Comparison of ENCODE assay signal across 18 cellular contexts in the genomic region with DNA sequence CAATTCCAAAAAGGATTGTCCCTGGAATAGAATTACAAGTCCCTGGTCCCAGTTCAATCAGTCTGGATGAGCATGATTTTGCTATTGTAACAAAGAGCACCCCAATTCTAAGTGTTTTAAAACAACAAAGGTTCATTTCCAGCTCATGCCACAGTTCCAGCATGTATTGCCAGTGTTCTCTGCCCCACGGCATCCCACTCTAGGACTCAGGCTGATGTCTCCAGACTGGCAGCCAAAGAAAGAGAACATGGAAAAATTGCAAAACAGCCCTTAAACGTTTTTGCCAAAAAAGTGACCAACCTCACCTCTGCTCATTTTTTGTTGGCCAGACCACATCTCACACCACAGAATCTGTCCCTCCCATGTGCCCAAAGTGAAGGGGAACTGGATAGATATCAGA.
DNase-seq lines count a peak whose midpoint lies in the region; ATAC-seq and TF ChIP-seq lines count a peak whose summit lies in the region.
"Had no signal": no experiment of that assay in that cellular context is flagged by ENCODE, and none has a peak within 500 bp of the region (broad histone marks: within the 10 kb centered on the region; RNA-seq: fewer than 3 reads in every experiment).

No MANE protein-coding gene starts in this region.

- no peak for TF ChIP-seq EP300 in neural cell (conservative IDR thresholded peaks at IDR 0.05; ENCODE audit: poor library complexity, severe bottlenecking)

- H3K36me3 Mint-ChIP-seq in activated naive CD8-positive, alpha-beta T cell, result peaks cover 33% of the 10 kb centered on the region
- H3K36me3 Mint-ChIP-seq in activated naive CD8-positive, alpha-beta T cell treated with anti-CD3 and anti-CD28 coated beads for 36 hours, result peaks cover 7% of the 10 kb centered on the region
- no peaks in the 10 kb centered on the region for H3K36me3 Mint-ChIP-seq in activated T-helper 17 cell treated with anti-CD3 and anti-CD28 coated beads, Interleukin-2, amount 50 U/mL, for 72 hours (ENCODE audit: low read depth)
- H3K36me3 Mint-ChIP-seq: IgD-negative memory B cell had no signal

- no peak for TF ChIP-seq RAD21 in neural cell (conservative IDR thresholded peaks at IDR 0.05)

- no peak overlapping the region for H2AFZ ChIP-seq in neural cell (ENCODE audit: low read depth, low read length)

- H3K9me3 ChIP-seq in neural cell (ENCODE audit: low read length) (no peaks in the 10 kb centered on the region), psoas muscle (no peaks in the 10 kb centered on the region)
- H3K9me3 ChIP-seq: SK-N-SH had no signal

- no peak overlapping the region for H3K4me2 ChIP-seq in neural cell (ENCODE audit: low read length)
- H3K4me2 ChIP-seq: SK-N-SH had no signal

- no peaks in the 10 kb centered on the region for H4K20me1 ChIP-seq in neural cell (ENCODE audit: insufficient read depth)

- H3K27ac Mint-ChIP-seq in activated naive CD8-positive, alpha-beta T cell, result peak overlapping the region; percentile 5
- H3K27ac Mint-ChIP-seq in activated naive CD8-positive, alpha-beta T cell treated with anti-CD3 and anti-CD28 coated beads for 36 hours, result no peak overlapping the region
- H3K27ac Mint-ChIP-seq in activated T-helper 17 cell treated with anti-CD3 and anti-CD28 coated beads, Interleukin-2, amount 50 U/mL, for 72 hours, result peak overlapping the region; percentile 20
- H3K27ac Mint-ChIP-seq: IgD-negative memory B cell had no signal

- H3K4me1 Mint-ChIP-seq in activated naive CD8-positive, alpha-beta T cell (ENCODE audit: low read depth), result peaks cover 45% of the 10 kb centered on the region
- H3K4me1 Mint-ChIP-seq in activated naive CD8-positive, alpha-beta T cell treated with anti-CD3 and anti-CD28 coated beads for 36 hours, result peaks cover 32% of the 10 kb centered on the region
- H3K4me1 Mint-ChIP-seq in activated T-helper 17 cell treated with anti-CD3 and anti-CD28 coated beads, Interleukin-2, amount 50 U/mL, for 72 hours, result peaks cover 21% of the 10 kb centered on the region

- intact Hi-C loops in psoas muscle (cut with DNase I), result no loop called here

- H3F3A ChIP-seq in neural cell (ENCODE audit: insufficient read depth, low read length, poor library complexity, severe bottlenecking), result no peaks in the 10 kb centered on the region

- no peak overlapping the region for H3K4me3 ChIP-seq in neural cell (ENCODE audit: low read length)
- no peak overlapping the region for H3K4me3 ChIP-seq in psoas muscle

- WGBS in psoas muscle, 3 donors, result 19 to 36% (median 27%) methylated on average over 2 of the region's 2 CpGs

- no peaks in the 10 kb centered on the region for H3K27me3 ChIP-seq in neural cell (ENCODE audit: insufficient read depth, low read depth, low read length)
- H3K27me3 ChIP-seq in psoas muscle (ENCODE audit: insufficient read depth in 3 of 3, low read length in 2 of 3), result no peaks in the 10 kb centered on the region

- no peak overlapping the region for H3K9ac ChIP-seq in neural cell (ENCODE audit: low read length)
- H3K9ac ChIP-seq: SK-N-SH had no signal

- H3K9me3 Mint-ChIP-seq in activated naive CD8-positive, alpha-beta T cell (ENCODE audit: low read depth), result peaks cover 8% of the 10 kb centered on the region
- peaks cover 19% of the 10 kb centered on the region for H3K9me3 Mint-ChIP-seq in activated naive CD8-positive, alpha-beta T cell treated with anti-CD3 and anti-CD28 coated beads for 36 hours
- peaks cover 8% of the 10 kb centered on the region for H3K9me3 Mint-ChIP-seq in activated T-helper 17 cell treated with anti-CD3 and anti-CD28 coated beads, Interleukin-2, amount 50 U/mL, for 72 hours

- H3K27ac ChIP-seq in neural cell (ENCODE audit: low read length) (peak overlapping the region; percentile 20), psoas muscle (no peak overlapping the region)
- H3K27ac ChIP-seq: C4-2B had no signal

- ATAC-seq in activated T-helper 17 cell treated with anti-CD3 and anti-CD28 coated beads, Interleukin-2, amount 50 U/mL, for 72 hours (replicated peaks), result no peak
- ATAC-seq in psoas muscle, result no peak

- no peaks in the 10 kb centered on the region for H3K79me2 ChIP-seq in neural cell (replicated peaks; ENCODE audit: insufficient read depth, low read length)

- DNase-seq in activated naive CD8-positive, alpha-beta T cell treated with anti-CD3 and anti-CD28 coated beads for 36 hours, result no peak
- DNase-seq in germinal center (ENCODE audit: low spot score) (no peak), psoas muscle (no peak), foreskin melanocyte (no peak)
- DNase-seq: GF-D8, NCI-H1105, NCI-H146, NCI-H2029, NCI-H226, NCI-H510A treated with DMSO at 0.1 percent for 48 hours, NCI-H748 treated with DMSO at 0.1 percent for 48 hours, SIG-M5, SK-N-SH had no signal

- H3K9me2 ChIP-seq in neural cell (ENCODE audit: insufficient read depth, low read length), result no peaks in the 10 kb centered on the region
- H3K9me2 ChIP-seq: SK-N-SH had no signal

- H3K27me3 Mint-ChIP-seq in activated naive CD8-positive, alpha-beta T cell, result no peaks in the 10 kb centered on the region
- no peaks in the 10 kb centered on the region for H3K27me3 Mint-ChIP-seq in activated naive CD8-positive, alpha-beta T cell treated with anti-CD3 and anti-CD28 coated beads for 36 hours
- no peaks in the 10 kb centered on the region for H3K27me3 Mint-ChIP-seq in activated T-helper 17 cell treated with anti-CD3 and anti-CD28 coated beads, Interleukin-2, amount 50 U/mL, for 72 hours

- TF ChIP-seq CTCF in neural cell (IDR thresholded peaks at IDR 0.05; ENCODE audit: poor library complexity, severe bottlenecking) (no peak), psoas muscle (IDR thresholded peaks at IDR 0.05) (no peak)

- no peak overlapping the region for H3K4me3 Mint-ChIP-seq in activated naive CD8-positive, alpha-beta T cell
- no peak overlapping the region for H3K4me3 Mint-ChIP-seq in activated naive CD8-positive, alpha-beta T cell treated with anti-CD3 and anti-CD28 coated beads for 36 hours
- H3K4me3 Mint-ChIP-seq in activated T-helper 17 cell treated with anti-CD3 and anti-CD28 coated beads, Interleukin-2, amount 50 U/mL, for 72 hours, result peak overlapping the region; percentile 41
- H3K4me3 Mint-ChIP-seq: IgD-negative memory B cell had no signal

- H3K4me1 ChIP-seq in psoas muscle, result no peaks in the 10 kb centered on the region

- H3K36me3 ChIP-seq in neural cell (ENCODE audit: insufficient read depth, low read length), result no peaks in the 10 kb centered on the region
- no peaks in the 10 kb centered on the region for H3K36me3 ChIP-seq in psoas muscle (ENCODE audit: insufficient read depth in 1 of 2, low read depth in 1 of 2)

TF ChIP-seq in neural cell, 6 proteins besides CTCF, POLR2A, EP300 and RAD21:
- TF ChIP-seq MXI1 (conservative IDR thresholded peaks at IDR 0.05; ENCODE audit: poor library complexity, severe bottlenecking) (no peak), TAF1 (IDR thresholded peaks at IDR 0.05; ENCODE audit: low read depth) (no peak), REST (IDR thresholded peaks at IDR 0.05; ENCODE audit: borderline replicate concordance) (no peak), POLR2AphosphoS5 (IDR thresholded peaks at IDR 0.05) (no peak), SMC3 (conservative IDR thresholded peaks at IDR 0.05; ENCODE audit: poor library complexity) (no peak), EZH2 (IDR thresholded peaks at IDR 0.05; ENCODE audit: borderline replicate concordance, insufficient read depth, low read length, poor library complexity, severe bottlenecking) (no peak)
